In genomic region chr21:34649400-34649799, GRCh38 we compare ENCODE assay signal across 22 cellular contexts. TPM values are rescaled to one million over a fixed set of nuclear protein-coding genes. Genes with fewer than 3 reads are reported as not detected.
"Had no signal": no experiment of that assay in that cellular context is flagged by ENCODE, and none has a peak within 500 bp of the region (broad histone marks: within the 10 kb centered on the region; RNA-seq: fewer than 3 reads in every experiment).

No MANE protein-coding gene starts in this region.

- H3K36me3 ChIP-seq: brain microvascular endothelial cell, thyroid gland had no signal

- H3K4me1 Mint-ChIP-seq: activated naive CD8-positive, alpha-beta T cell treated with anti-CD3 and anti-CD28 coated beads, Interleukin-2, amount 50 U/mL, for 24 hours had no signal

- H3K27ac ChIP-seq: brain microvascular endothelial cell, thyroid gland had no signal

- DNase-seq: activated CD4-positive, alpha-beta T cell treated with anti-CD3 and anti-CD28 coated beads, Interleukin-2, amount 10 ng/mL, durations not matched to agents 7 days and 5 days; activated CD8-positive, alpha-beta T cell treated with anti-CD3 and anti-CD28 coated beads, Interleukin-2, amount 10 ng/mL, durations not matched to agents 7 days and 5 days; activated naive CD4-positive, alpha-beta T cell treated with anti-CD3 and anti-CD28 coated beads for 36 hours; activated naive CD8-positive, alpha-beta T cell treated with anti-CD3 and anti-CD28 coated beads, Interleukin-2, amount 50 U/mL, for 24 hours; activated T-cell treated with anti-CD3 and anti-CD28 coated beads, Interleukin-2, amount 50 U/mL, for 24 hours; aorta; brain microvascular endothelial cell; central memory CD4-positive, alpha-beta T cell; erythroblast; foreskin melanocyte; glutamatergic neuron; hypothalamus; mammary epithelial cell; midbrain; nephron progenitor cell; nucleus accumbens; stimulated activated naive B cell treated with anti-CD40 and anti-IgM and Interleukin-4, amounts not matched to agents 10 μg/mL and 1 μg/mL and 100 μg/mL, for 72 hours; thyroid gland had no signal

- H3K4me3 Mint-ChIP-seq: activated CD4-positive, alpha-beta T cell treated with anti-CD3 and anti-CD28 coated beads, Interleukin-2, amount 10 ng/mL, durations not matched to agents 7 days and 5 days; activated CD8-positive, alpha-beta T cell treated with anti-CD3 and anti-CD28 coated beads, Interleukin-2, amount 10 ng/mL, durations not matched to agents 7 days and 5 days; activated naive CD4-positive, alpha-beta T cell treated with anti-CD3 and anti-CD28 coated beads for 36 hours; activated naive CD8-positive, alpha-beta T cell treated with anti-CD3 and anti-CD28 coated beads, Interleukin-2, amount 50 U/mL, for 24 hours; activated T-cell treated with anti-CD3 and anti-CD28 coated beads, Interleukin-2, amount 50 U/mL, for 24 hours; nephron progenitor cell; stimulated activated naive B cell treated with anti-CD40 and anti-IgM and Interleukin-4, amounts not matched to agents 10 μg/mL and 1 μg/mL and 100 μg/mL, for 72 hours had no signal

- H3K27me3 ChIP-seq: thyroid gland had no signal

- H3K27ac Mint-ChIP-seq: activated CD4-positive, alpha-beta T cell treated with anti-CD3 and anti-CD28 coated beads, Interleukin-2, amount 10 ng/mL, durations not matched to agents 7 days and 5 days; activated CD8-positive, alpha-beta T cell treated with anti-CD3 and anti-CD28 coated beads, Interleukin-2, amount 10 ng/mL, durations not matched to agents 7 days and 5 days; activated naive CD4-positive, alpha-beta T cell treated with anti-CD3 and anti-CD28 coated beads for 36 hours; activated naive CD8-positive, alpha-beta T cell treated with anti-CD3 and anti-CD28 coated beads, Interleukin-2, amount 50 U/mL, for 24 hours; activated T-cell treated with anti-CD3 and anti-CD28 coated beads, Interleukin-2, amount 50 U/mL, for 24 hours; activated T-helper 2 cell treated with anti-CD3 and anti-CD28 coated beads, Interferon-gamma antibody, Interleukin-2, Interleukin-4, amounts not matched to agents 10 μg/mL and 5 μg/mL and 100 μg/mL, durations not matched to agents 14 hours and 24 hours and 36 hours; nephron progenitor cell; stimulated activated naive B cell treated with anti-CD40 and anti-IgM and Interleukin-4, amounts not matched to agents 10 μg/mL and 1 μg/mL and 100 μg/mL, for 72 hours had no signal

- ATAC-seq: activated CD4-positive, CD25-positive, alpha-beta regulatory T cell treated with anti-CD3 and anti-CD28 coated beads, Interleukin-2, amount 50 U/mL, for 24 hours; activated CD8-positive, alpha-beta T cell treated with anti-CD3 and anti-CD28 coated beads, Interleukin-2, amount 10 ng/mL, durations not matched to agents 7 days and 5 days; activated naive CD8-positive, alpha-beta T cell treated with anti-CD3 and anti-CD28 coated beads, Interleukin-2, amount 50 U/mL, for 24 hours; stimulated activated naive B cell treated with anti-CD40 and anti-IgM and Interleukin-4, amounts not matched to agents 10 μg/mL and 1 μg/mL and 100 μg/mL, for 72 hours had no signal

- H3K4me3 ChIP-seq: thyroid gland had no signal

- H3K9me3 ChIP-seq: thyroid gland had no signal

RNA-seq across cellular contexts. Expression of gene CLIC6, which starts 19.4 kb away (rescaled TPM):
- total RNA-seq: activated CD4-positive, alpha-beta T cell treated with anti-CD3 and anti-CD28 coated beads, Interleukin-2, amount 10 ng/mL, durations not matched to agents 7 days and 5 days; myocyte had no signal
- polyA plus RNA-seq: keratinocyte, mammary epithelial cell had no signal
